In the genomic region with DNA sequence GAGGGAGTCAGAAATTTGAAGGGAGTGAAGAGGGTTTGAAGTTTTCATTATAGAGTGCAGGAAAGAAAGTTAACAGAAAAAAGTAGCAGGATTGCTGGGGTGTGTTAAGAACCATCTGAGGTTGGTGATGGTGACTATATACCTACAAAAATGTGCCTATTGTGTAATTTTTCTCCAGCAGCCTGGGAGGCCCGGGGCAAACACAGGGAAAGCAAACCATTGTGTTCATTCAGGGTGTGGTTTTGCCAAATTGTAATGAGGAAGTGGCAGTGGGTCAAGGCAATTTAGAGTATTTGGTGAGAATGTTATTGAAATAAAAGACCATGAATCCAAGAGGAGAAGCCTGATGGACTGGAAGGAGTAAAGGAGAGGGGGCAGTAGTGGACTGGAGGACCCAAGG, we compare ENCODE assay signal across 13 cellular contexts. TPM values are rescaled to one million over a fixed set of nuclear protein-coding genes. Genes with fewer than 3 reads are reported as not detected.
DNase-seq lines count a peak whose midpoint lies in the region; ATAC-seq and TF ChIP-seq lines count a peak whose summit lies in the region.
"Had no signal": no experiment of that assay in that cellular context is flagged by ENCODE, and none has a peak within 500 bp of the region (broad histone marks: within the 10 kb centered on the region; RNA-seq: fewer than 3 reads in every experiment).

No MANE protein-coding gene starts in this region.

- WGBS in body of pancreas, 2 donors: 36 to 43% methylated on average over 1 of the region's 1 CpG
- WGBS in H9 (ENCODE audit: extremely low coverage, insufficient read length, low lambda C conversion rate): no CpG with 5 or more reads among the region's 1 CpG

- intact Hi-C loops in body of pancreas (cut with DNase I) (no loop called here), left colon (cut with DNase I, micrococcal nuclease) (no loop called here)

- ATAC-seq in body of pancreas (peak; percentile 33), left colon (peak; percentile 86), HG03045 (IDR thresholded peaks at IDR 0.05; ENCODE audit: unreplicated experiment) (no peak)

- no peaks in the 10 kb centered on the region for H3K36me3 ChIP-seq in MG63
- no peaks in the 10 kb centered on the region for H3K36me3 ChIP-seq in body of pancreas (replicated peaks in 1 of 2; ENCODE audit: insufficient read depth in 1 of 2, low read depth in 2 of 2)
- H3K36me3 ChIP-seq: neutrophil, vagina had no signal

- no peaks in the 10 kb centered on the region for H3K23me2 ChIP-seq in H9 (ENCODE audit: insufficient read length, low read depth, low read length, poor library complexity, severe bottlenecking)

- H3K4me2 ChIP-seq in H9 (ENCODE audit: insufficient read depth, insufficient read length, low read length): no peak overlapping the region

- no peak overlapping the region for H3T11ph ChIP-seq in H9 (ENCODE audit: low read length)

- H3K79me2 ChIP-seq in H9 (ENCODE audit: insufficient read depth, low read length): no peaks in the 10 kb centered on the region

- H3K23ac ChIP-seq in H9 (ENCODE audit: insufficient read length, low read depth, low read length): no peak overlapping the region

- H2AK5ac ChIP-seq in H9 (ENCODE audit: insufficient read length, low read length): no peak overlapping the region

- no peaks in the 10 kb centered on the region; a peak in 1 of 5 replicates for H3K9me3 Mint-ChIP-seq in H9

- no peak overlapping the region for H2BK120ac ChIP-seq in H9 (ENCODE audit: low read depth, low read length, poor library complexity, severe bottlenecking)

- H3K4ac ChIP-seq in H9 (ENCODE audit: low read depth, low read length): no peak overlapping the region

- no peak overlapping the region for H2AFZ ChIP-seq in H9 (ENCODE audit: low read length)

- no peak overlapping the region for H2BK5ac ChIP-seq in H9 (ENCODE audit: insufficient read length, low read length)

- H3K4me1 Mint-ChIP-seq in H9: peaks cover 21 to 28% of the 10 kb centered on the region in 2 experiments

- no peak overlapping the region for H3K56ac ChIP-seq in H9 (ENCODE audit: insufficient read length, low read depth, low read length)

- H4K8ac ChIP-seq in H9 (replicated peaks; ENCODE audit: insufficient read length, low read depth, low read length): no peak overlapping the region

- H3K4me3 ChIP-seq in MG63 (no peak overlapping the region), body of pancreas (no peak overlapping the region)
- H3K4me3 ChIP-seq: BLaER1 treated with 17β-estradiol and CSF1 and Interleukin-3, amounts not matched to agents 10 nM and 100 nM; vagina had no signal

- H3K14ac ChIP-seq in H9 (ENCODE audit: insufficient read depth, low read length): no peak overlapping the region

- no peak overlapping the region for H4K5ac ChIP-seq in H9 (ENCODE audit: insufficient read length, low read depth, low read length)

- no peak overlapping the region for H3K27ac ChIP-seq in body of pancreas
- H3K27ac ChIP-seq in H9 (ENCODE audit: insufficient read length, low read depth, low read length): no peak overlapping the region
- H3K27ac ChIP-seq: neutrophil, vagina had no signal

- TF ChIP-seq CTCF in body of pancreas (IDR thresholded peaks at IDR 0.05): no peak
- TF ChIP-seq CTCF in H9 (conservative IDR thresholded peaks at IDR 0.05): no peak

- TF ChIP-seq POLR2A in body of pancreas (IDR thresholded peaks at IDR 0.05): no peak

- no peaks in the 10 kb centered on the region for H4K20me1 ChIP-seq in H9 (ENCODE audit: control insufficient read depth, insufficient read depth, insufficient read length)
- H4K20me1 ChIP-seq: BLaER1 treated with 17β-estradiol and CSF1 and Interleukin-3, amounts not matched to agents 10 nM and 100 nM had no signal

- H3K27ac Mint-ChIP-seq in H9: no peak overlapping the region; a peak in 2 of 7 replicates
- H3K27ac Mint-ChIP-seq: activated CD4-positive, alpha-beta memory T cell treated with anti-CD3 and anti-CD28 coated beads, Interleukin-2, amount 10 ng/mL, durations not matched to agents 7 days and 5 days had no signal

- H4K91ac ChIP-seq in H9 (ENCODE audit: insufficient read length, low read depth, low read length): no peak overlapping the region

- no peak overlapping the region for H2BK15ac ChIP-seq in H9 (ENCODE audit: low read depth, low read length)

- no peak overlapping the region for H2BK12ac ChIP-seq in H9 (ENCODE audit: insufficient read length, low read depth, low read length)

- no peaks in the 10 kb centered on the region for H3K27me3 Mint-ChIP-seq in H9 (ENCODE audit: low read depth)
- H3K27me3 Mint-ChIP-seq: activated CD4-positive, alpha-beta memory T cell treated with anti-CD3 and anti-CD28 coated beads, Interleukin-2, amount 10 ng/mL, durations not matched to agents 7 days and 5 days had no signal

- H3K4me1 ChIP-seq in body of pancreas (no peaks in the 10 kb centered on the region), H9 (ENCODE audit: insufficient read depth, low read length) (peaks cover 5% of the 10 kb centered on the region; the same call in 1 of the 2 replicates)
- H3K4me1 ChIP-seq: vagina had no signal

- H3K4me3 Mint-ChIP-seq in H9: no peak overlapping the region
- H3K4me3 Mint-ChIP-seq: activated CD4-positive, alpha-beta memory T cell treated with anti-CD3 and anti-CD28 coated beads, Interleukin-2, amount 10 ng/mL, durations not matched to agents 7 days and 5 days had no signal

- H3K27me3 ChIP-seq in MG63 (no peaks in the 10 kb centered on the region), body of pancreas (no peaks in the 10 kb centered on the region), H9 (ENCODE audit: insufficient read depth, low read length) (no peaks in the 10 kb centered on the region)
- H3K27me3 ChIP-seq: BLaER1 treated with 17β-estradiol and CSF1 and Interleukin-3, amounts not matched to agents 10 nM and 100 nM; neutrophil; vagina had no signal

- DNase-seq in AG08395 (ENCODE audit: low spot score): peak; percentile 83
- DNase-seq in MG63: peak; percentile 48
- no peak for DNase-seq in body of pancreas
- peak in 1 of 2 donors; percentile 13 for DNase-seq in left colon
- DNase-seq in central memory CD4-positive, alpha-beta T cell: no peak
- no peak for DNase-seq in H9
- no peak for DNase-seq in activated CD4-positive, alpha-beta T cell treated with anti-CD3 and anti-CD28 coated beads, Interleukin-2, amount 50 U/mL, for 1 hour
- DNase-seq: activated CD4-positive, alpha-beta memory T cell treated with anti-CD3 and anti-CD28 coated beads, Interleukin-2, amount 10 ng/mL, durations not matched to agents 7 days and 5 days; NCI-H1105 treated with DMSO at 0.1 percent for 48 hours had no signal

- H2BK20ac ChIP-seq in H9 (ENCODE audit: low read depth, low read length, poor library complexity, severe bottlenecking): no peak overlapping the region

- H3K36me3 Mint-ChIP-seq in H9 (ENCODE audit: insufficient read depth in 1 of 3, low read depth in 3 of 3): no peaks in the 10 kb centered on the region; a peak in 2 of 7 replicates

- H3K9me3 ChIP-seq in MG63 (no peaks in the 10 kb centered on the region), body of pancreas (no peaks in the 10 kb centered on the region), H9 (ENCODE audit: control insufficient read depth, low read depth, low read length) (no peaks in the 10 kb centered on the region)
- H3K9me3 ChIP-seq: neutrophil, vagina had no signal

- no peaks in the 10 kb centered on the region for H3K79me1 ChIP-seq in H9 (ENCODE audit: insufficient read depth, low read depth, low read length, poor library complexity, severe bottlenecking)

- H3K18ac ChIP-seq in H9 (ENCODE audit: insufficient read length, low read depth, low read length): no peak overlapping the region

- no peak overlapping the region for H3K9ac ChIP-seq in H9 (ENCODE audit: extremely low read depth, insufficient read length, low read length)
- H3K9ac ChIP-seq: BLaER1 treated with 17β-estradiol and CSF1 and Interleukin-3, amounts not matched to agents 10 nM and 100 nM had no signal

RNA-seq across cellular contexts. Expression of a gene that starts 8.2 kb away (rescaled TPM):
- 48.7 and 60.4 TPM in 2 replicates for total RNA-seq in MG63 (2014; rRNA removed; shearing (Covaris generic); ENCODE audit: low replicate concordance)
- total RNA-seq in body of pancreas: 10 to 100 TPM; 16.1 to 19.8 TPM
- 10 to 100 TPM; 53.0 to 62.3 TPM for total RNA-seq in left colon
- 48.2 and 53.9 TPM in 2 replicates for total RNA-seq in H9 (2021)

RNA-seq across cellular contexts. Expression of a gene that starts 28.2 kb away (rescaled TPM):
- total RNA-seq in MG63 (2014; rRNA removed; shearing (Covaris generic); ENCODE audit: low replicate concordance): 22.1 and 47.8 TPM in 2 replicates
- 1 to 10 TPM; 4.2 to 4.9 TPM for total RNA-seq in body of pancreas
- 10 to 100 TPM; 22.0 to 24.5 TPM for total RNA-seq in left colon
- total RNA-seq in H9 (2021): 50.5 and 53.5 TPM in 2 replicates

Comparison
In these comparisons a context has a peak if more than half of its experiments do, and no peak if none do; other contexts are left out.
1. DNase-seq: peak in AG08395 (single experiment) and MG63 (single experiment); none in body of pancreas (0 of 4), central memory CD4-positive, alpha-beta T cell (single experiment), H9 (single experiment) and activated CD4-positive, alpha-beta T cell treated with anti-CD3 and anti-CD28 coated beads, Interleukin-2, amount 50 U/mL, for 1 hour (single experiment).